Comparison of ENCODE assay signal across 1 cellular context in the genomic region with DNA sequence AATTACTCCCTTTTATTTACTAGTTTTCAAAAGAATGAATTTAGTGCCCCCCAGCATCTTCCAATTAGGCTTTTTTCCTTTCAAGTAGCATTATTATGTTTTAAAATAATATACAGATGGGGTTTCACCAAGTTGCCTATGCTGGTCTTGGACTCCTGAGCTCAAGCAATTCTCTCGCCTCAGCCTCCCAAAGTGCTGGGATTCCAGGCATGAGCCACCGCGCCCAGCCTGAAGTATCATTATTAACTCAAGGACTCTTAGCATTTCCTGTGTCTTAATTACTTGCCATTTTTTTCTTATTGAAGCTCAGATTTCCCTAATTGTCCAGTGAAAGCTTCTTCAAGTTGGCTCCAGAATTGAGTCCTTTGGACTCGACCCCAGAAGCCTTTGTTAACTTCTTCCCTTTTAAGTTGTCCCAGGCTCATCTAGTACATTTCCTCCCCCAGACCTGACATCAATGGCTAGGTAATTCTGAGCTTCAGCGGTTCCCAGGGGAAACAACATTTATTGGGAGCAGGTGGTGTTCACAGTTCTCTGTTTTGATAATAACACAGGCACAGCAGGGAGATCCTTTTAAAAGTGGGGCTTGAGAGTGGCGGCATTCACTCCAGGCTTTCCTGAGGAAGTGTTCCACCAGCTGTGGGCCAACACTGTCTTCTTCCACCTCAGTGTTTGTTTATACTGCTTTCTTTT.
TF ChIP-seq lines count a peak whose summit lies in the region.

No MANE protein-coding gene starts in this region.

TF ChIP-seq in GM23338, 12 proteins besides CTCF, POLR2A, EP300 and RAD21 (continued from another document):
- TF ChIP-seq, protein P1, sequence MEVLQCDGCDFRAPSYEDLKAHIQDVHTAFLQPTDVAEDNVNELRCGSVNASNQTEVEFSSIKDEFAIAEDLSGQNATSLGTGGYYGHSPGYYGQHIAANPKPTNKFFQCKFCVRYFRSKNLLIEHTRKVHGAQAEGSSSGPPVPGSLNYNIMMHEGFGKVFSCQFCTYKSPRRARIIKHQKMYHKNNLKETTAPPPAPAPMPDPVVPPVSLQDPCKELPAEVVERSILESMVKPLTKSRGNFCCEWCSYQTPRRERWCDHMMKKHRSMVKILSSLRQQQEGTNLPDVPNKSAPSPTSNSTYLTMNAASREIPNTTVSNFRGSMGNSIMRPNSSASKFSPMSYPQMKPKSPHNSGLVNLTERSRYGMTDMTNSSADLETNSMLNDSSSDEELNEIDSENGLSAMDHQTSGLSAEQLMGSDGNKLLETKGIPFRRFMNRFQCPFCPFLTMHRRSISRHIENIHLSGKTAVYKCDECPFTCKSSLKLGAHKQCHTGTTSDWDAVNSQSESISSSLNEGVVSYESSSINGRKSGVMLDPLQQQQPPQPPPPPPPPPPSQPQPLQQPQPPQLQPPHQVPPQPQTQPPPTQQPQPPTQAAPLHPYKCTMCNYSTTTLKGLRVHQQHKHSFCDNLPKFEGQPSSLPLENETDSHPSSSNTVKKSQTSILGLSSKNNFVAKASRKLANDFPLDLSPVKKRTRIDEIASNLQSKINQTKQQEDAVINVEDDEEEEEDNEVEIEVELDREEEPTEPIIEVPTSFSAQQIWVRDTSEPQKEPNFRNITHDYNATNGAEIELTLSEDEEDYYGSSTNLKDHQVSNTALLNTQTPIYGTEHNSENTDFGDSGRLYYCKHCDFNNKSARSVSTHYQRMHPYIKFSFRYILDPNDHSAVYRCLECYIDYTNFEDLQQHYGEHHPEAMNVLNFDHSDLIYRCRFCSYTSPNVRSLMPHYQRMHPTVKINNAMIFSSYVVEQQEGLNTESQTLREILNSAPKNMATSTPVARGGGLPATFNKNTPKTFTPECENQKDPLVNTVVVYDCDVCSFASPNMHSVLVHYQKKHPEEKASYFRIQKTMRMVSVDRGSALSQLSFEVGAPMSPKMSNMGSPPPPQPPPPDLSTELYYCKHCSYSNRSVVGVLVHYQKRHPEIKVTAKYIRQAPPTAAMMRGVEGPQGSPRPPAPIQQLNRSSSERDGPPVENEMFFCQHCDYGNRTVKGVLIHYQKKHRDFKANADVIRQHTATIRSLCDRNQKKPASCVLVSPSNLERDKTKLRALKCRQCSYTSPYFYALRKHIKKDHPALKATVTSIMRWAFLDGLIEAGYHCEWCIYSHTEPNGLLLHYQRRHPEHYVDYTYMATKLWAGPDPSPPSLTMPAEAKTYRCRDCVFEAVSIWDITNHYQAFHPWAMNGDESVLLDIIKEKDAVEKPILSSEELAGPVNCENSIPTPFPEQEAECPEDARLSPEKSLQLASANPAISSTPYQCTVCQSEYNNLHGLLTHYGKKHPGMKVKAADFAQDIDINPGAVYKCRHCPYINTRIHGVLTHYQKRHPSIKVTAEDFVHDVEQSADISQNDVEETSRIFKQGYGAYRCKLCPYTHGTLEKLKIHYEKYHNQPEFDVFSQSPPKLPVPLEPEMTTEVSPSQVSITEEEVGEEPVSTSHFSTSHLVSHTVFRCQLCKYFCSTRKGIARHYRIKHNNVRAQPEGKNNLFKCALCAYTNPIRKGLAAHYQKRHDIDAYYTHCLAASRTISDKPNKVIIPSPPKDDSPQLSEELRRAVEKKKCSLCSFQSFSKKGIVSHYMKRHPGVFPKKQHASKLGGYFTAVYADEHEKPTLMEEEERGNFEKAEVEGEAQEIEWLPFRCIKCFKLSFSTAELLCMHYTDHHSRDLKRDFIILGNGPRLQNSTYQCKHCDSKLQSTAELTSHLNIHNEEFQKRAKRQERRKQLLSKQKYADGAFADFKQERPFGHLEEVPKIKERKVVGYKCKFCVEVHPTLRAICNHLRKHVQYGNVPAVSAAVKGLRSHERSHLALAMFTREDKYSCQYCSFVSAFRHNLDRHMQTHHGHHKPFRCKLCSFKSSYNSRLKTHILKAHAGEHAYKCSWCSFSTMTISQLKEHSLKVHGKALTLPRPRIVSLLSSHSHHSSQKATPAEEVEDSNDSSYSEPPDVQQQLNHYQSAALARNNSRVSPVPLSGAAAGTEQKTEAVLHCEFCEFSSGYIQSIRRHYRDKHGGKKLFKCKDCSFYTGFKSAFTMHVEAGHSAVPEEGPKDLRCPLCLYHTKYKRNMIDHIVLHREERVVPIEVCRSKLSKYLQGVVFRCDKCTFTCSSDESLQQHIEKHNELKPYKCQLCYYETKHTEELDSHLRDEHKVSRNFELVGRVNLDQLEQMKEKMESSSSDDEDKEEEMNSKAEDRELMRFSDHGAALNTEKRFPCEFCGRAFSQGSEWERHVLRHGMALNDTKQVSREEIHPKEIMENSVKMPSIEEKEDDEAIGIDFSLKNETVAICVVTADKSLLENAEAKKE (CRISPR knock-in tag; IDR thresholded peaks at IDR 0.05), result no peak
- TF ChIP-seq, protein P2, sequence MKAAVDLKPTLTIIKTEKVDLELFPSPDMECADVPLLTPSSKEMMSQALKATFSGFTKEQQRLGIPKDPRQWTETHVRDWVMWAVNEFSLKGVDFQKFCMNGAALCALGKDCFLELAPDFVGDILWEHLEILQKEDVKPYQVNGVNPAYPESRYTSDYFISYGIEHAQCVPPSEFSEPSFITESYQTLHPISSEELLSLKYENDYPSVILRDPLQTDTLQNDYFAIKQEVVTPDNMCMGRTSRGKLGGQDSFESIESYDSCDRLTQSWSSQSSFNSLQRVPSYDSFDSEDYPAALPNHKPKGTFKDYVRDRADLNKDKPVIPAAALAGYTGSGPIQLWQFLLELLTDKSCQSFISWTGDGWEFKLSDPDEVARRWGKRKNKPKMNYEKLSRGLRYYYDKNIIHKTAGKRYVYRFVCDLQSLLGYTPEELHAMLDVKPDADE (IDR thresholded peaks at IDR 0.05), result no peak
TF ChIP-seq in GM23338: peak in this region for 0.
